ENCODE assay signal across 9 cellular contexts in the genomic region with DNA sequence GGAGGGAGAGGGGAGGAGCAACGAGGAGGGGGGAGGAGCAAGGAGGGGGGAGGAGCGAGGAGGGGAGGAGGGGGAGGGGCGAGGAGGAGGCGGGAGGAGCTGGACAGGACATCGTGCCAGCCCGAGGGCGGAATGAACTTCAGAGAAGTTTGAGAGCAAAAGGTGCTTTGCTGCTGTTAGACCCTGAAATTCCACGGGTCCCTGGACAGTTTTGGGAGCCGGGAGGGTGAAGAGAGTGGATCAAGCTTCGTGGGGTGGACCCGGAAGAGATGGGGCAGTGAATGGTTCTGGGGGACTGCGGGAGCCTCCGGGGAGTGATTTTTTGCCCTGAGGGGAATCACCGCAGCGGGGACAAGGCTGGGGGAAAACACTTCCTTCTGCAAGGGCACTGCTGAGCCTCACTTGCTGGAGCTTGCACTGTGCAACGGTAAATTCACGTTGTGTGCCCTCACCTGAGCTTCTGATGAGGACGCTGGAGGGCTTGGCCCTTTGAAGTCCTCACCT. TPM values are rescaled to one million over a fixed set of nuclear protein-coding genes. Genes with fewer than 3 reads are reported as not detected.
DNase-seq lines count a peak whose midpoint lies in the region; ATAC-seq and TF ChIP-seq lines count a peak whose summit lies in the region.
"Had no signal": no experiment of that assay in that cellular context is flagged by ENCODE, and none has a peak within 500 bp of the region (broad histone marks: within the 10 kb centered on the region; RNA-seq: fewer than 3 reads in every experiment).

No MANE protein-coding gene starts in this region.

- peaks cover 34% of the 10 kb centered on the region for H3K4me1 Mint-ChIP-seq in activated naive CD8-positive, alpha-beta T cell treated with anti-CD3 and anti-CD28 coated beads for 36 hours

- peak overlapping the region; percentile 96 for H3K27ac ChIP-seq in OCI-LY1 (ENCODE audit: low read depth, low read length, poor library complexity, severe bottlenecking)
- H3K27ac ChIP-seq in lower lobe of right lung: peak overlapping the region; percentile 85
- H3K27ac ChIP-seq in brain microvascular endothelial cell: no peak overlapping the region

- peak overlapping the region; percentile 78 for H3K4me2 ChIP-seq in OCI-LY1 (ENCODE audit: low read length)

- H3K9ac ChIP-seq in OCI-LY1 (ENCODE audit: low read length): peak overlapping the region; percentile 73

- DNase-seq in GDM1 (lab: John Stamatoyannopoulos, UW) (peak; percentile 42), lower lobe of right lung (peak; percentile 86), brain microvascular endothelial cell (no peak), NCI-H1417 treated with DMSO at 0.1 percent for 48 hours (lab: John Stamatoyannopoulos, UW) (no peak)
- DNase-seq in activated naive CD8-positive, alpha-beta T cell treated with anti-CD3 and anti-CD28 coated beads for 36 hours: peak; percentile 58

- no peaks in the 10 kb centered on the region for H3K9me2 ChIP-seq in OCI-LY1 (ENCODE audit: low read depth, low read length)

- H3K27me3 ChIP-seq in OCI-LY1 (ENCODE audit: insufficient read depth, low read length) (no peaks in the 10 kb centered on the region), lower lobe of right lung (ENCODE audit: low read depth) (no peaks in the 10 kb centered on the region), brain microvascular endothelial cell (replicated peaks) (no peaks in the 10 kb centered on the region)
- H3K27me3 ChIP-seq: uterus had no signal

- H3K79me2 ChIP-seq in OCI-LY1 (ENCODE audit: insufficient read depth, low read length): no peaks in the 10 kb centered on the region

- no peak overlapping the region for H2AFZ ChIP-seq in OCI-LY1 (ENCODE audit: low read length)

- H3F3A ChIP-seq in OCI-LY1 (ENCODE audit: insufficient read depth, low read length): peaks cover 5% of the 10 kb centered on the region

- H3K36me3 ChIP-seq in OCI-LY1 (ENCODE audit: insufficient read depth, low read length) (no peaks in the 10 kb centered on the region), lower lobe of right lung (no peaks in the 10 kb centered on the region), brain microvascular endothelial cell (replicated peaks) (no peaks in the 10 kb centered on the region)
- H3K36me3 ChIP-seq: uterus had no signal

- in situ Hi-C loops in brain microvascular endothelial cell (cut with HindIII; ENCODE audit: low pct_ligation_motif_present, low sequenced_read_pairs): no loop called here

- no peaks in the 10 kb centered on the region for H3K9me3 Mint-ChIP-seq in activated naive CD8-positive, alpha-beta T cell treated with anti-CD3 and anti-CD28 coated beads for 36 hours

- H3K4me1 ChIP-seq in OCI-LY1 (ENCODE audit: insufficient read depth, low read length, severe bottlenecking): peaks cover 34% of the 10 kb centered on the region
- H3K4me1 ChIP-seq in lower lobe of right lung: peaks cover 14% of the 10 kb centered on the region
- H3K4me1 ChIP-seq: uterus had no signal

- H3K4me3 ChIP-seq in OCI-LY1 (ENCODE audit: low read depth, low read length, poor library complexity, severe bottlenecking) (peak overlapping the region; percentile 58), lower lobe of right lung (peak overlapping the region; percentile 47), brain microvascular endothelial cell (ENCODE audit: low read depth, low read length) (no peak overlapping the region)
- H3K4me3 ChIP-seq: uterus had no signal

- intact Hi-C loops in lower lobe of right lung (cut with DNase I): no loop called here

- TF ChIP-seq CTCF in OCI-LY1 (IDR thresholded peaks at IDR 0.05; ENCODE audit: low read length) (no peak), lower lobe of right lung (IDR thresholded peaks at IDR 0.05) (no peak), brain microvascular endothelial cell (IDR thresholded peaks at IDR 0.05; ENCODE audit: low read depth, low read length, missing control alignments) (no peak)

- peaks cover 3% of the 10 kb centered on the region; the same call in 1 of the 2 replicates for H3K9me3 ChIP-seq in OCI-LY1 (ENCODE audit: low read length)
- no peaks in the 10 kb centered on the region for H3K9me3 ChIP-seq in lower lobe of right lung

- peak overlapping the region; percentile 97 for H3K27ac Mint-ChIP-seq in activated naive CD8-positive, alpha-beta T cell treated with anti-CD3 and anti-CD28 coated beads for 36 hours

- H4K20me1 ChIP-seq in OCI-LY1 (ENCODE audit: insufficient read depth, low read length): no peaks in the 10 kb centered on the region

- peaks cover 1% of the 10 kb centered on the region for H3K36me3 Mint-ChIP-seq in activated naive CD8-positive, alpha-beta T cell treated with anti-CD3 and anti-CD28 coated beads for 36 hours

- peak overlapping the region; percentile 86 for H3K4me3 Mint-ChIP-seq in activated naive CD8-positive, alpha-beta T cell treated with anti-CD3 and anti-CD28 coated beads for 36 hours

- ATAC-seq in lower lobe of right lung (peak; percentile 71 to 72), GM21619 (IDR thresholded peaks at IDR 0.05; ENCODE audit: unreplicated experiment) (no peak), HG03135 (IDR thresholded peaks at IDR 0.05; ENCODE audit: unreplicated experiment) (no peak)

- H3K27me3 Mint-ChIP-seq in activated naive CD8-positive, alpha-beta T cell treated with anti-CD3 and anti-CD28 coated beads for 36 hours: no peaks in the 10 kb centered on the region

RNA-seq across cellular contexts. Expression of a gene that starts 10.7 kb away (rescaled TPM):
- 1 to 10 TPM; 3.7 to 3.8 TPM for total RNA-seq in activated naive CD8-positive, alpha-beta T cell treated with anti-CD3 and anti-CD28 coated beads for 36 hours
- 1.3 TPM for total RNA-seq in lower lobe of right lung

RNA-seq across cellular contexts. Expression of a gene that starts 21.4 kb away (rescaled TPM):
- total RNA-seq in activated naive CD8-positive, alpha-beta T cell treated with anti-CD3 and anti-CD28 coated beads for 36 hours: 100 to 1,000 TPM; 206 to 209 TPM
- 163 TPM for total RNA-seq in lower lobe of right lung

RNA-seq across cellular contexts. Expression of a gene that starts 30.8 kb away (rescaled TPM):
- total RNA-seq in activated naive CD8-positive, alpha-beta T cell treated with anti-CD3 and anti-CD28 coated beads for 36 hours: 100 to 1,000 TPM; 235 to 239 TPM
- total RNA-seq in lower lobe of right lung: 89.5 TPM

RNA-seq across cellular contexts. Expression of a gene that starts 31.4 kb away (rescaled TPM):
- 10 to 100 TPM; 18.6 to 20.5 TPM for total RNA-seq in activated naive CD8-positive, alpha-beta T cell treated with anti-CD3 and anti-CD28 coated beads for 36 hours
- 17.6 TPM for total RNA-seq in lower lobe of right lung

RNA-seq across cellular contexts. Expression of a gene that starts 31.8 kb away (rescaled TPM):
- not detected for total RNA-seq in activated naive CD8-positive, alpha-beta T cell treated with anti-CD3 and anti-CD28 coated beads for 36 hours
- total RNA-seq in lower lobe of right lung: not detected
- total RNA-seq: uterus had no signal

Comparison
In these comparisons a context has a peak if more than half of its experiments do, and no peak if none do; other contexts are left out.
1. DNase-seq: peak in GDM1 (single experiment), activated naive CD8-positive, alpha-beta T cell treated with anti-CD3 and anti-CD28 coated beads for 36 hours (single experiment) and lower lobe of right lung (single experiment); none in brain microvascular endothelial cell (single experiment) and NCI-H1417 treated with DMSO at 0.1 percent for 48 hours (single experiment).
2. ATAC-seq: peak in lower lobe of right lung (2 of 2); none in GM21619 (single experiment) and HG03135 (single experiment).